ENCODE assay signal across 8 cellular contexts in the genomic region with DNA sequence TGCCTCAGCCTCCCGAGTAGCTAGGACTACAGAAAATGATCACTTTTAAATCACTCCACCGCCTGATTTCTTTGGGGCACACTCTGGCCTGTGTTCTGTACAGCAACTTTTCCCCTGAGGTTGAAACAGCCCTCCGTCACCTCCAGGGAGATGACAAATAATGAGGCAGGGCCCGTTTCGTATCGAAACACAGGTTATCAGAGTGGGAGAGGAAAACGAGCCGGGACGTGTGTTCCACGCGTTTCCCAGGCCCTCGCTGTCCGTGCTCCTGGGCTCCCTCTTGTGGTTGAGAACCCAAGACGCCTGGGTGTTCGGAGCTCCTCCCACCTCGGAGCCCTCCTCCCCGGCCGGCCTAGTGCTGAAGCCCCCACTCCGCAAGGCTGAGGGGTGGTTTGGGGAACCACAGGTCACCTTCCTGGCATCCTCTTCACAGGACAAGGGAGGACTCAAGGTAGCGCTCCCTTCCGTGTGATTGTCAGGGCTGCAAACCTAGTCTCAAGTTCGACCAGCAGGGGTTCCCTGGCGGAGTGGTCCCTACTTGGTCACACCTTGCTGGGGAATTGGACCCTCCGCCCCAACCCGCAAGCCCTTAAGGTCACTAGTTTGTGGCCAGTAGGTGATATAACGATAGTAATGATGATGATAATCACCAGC. TPM values are rescaled to one million over a fixed set of nuclear protein-coding genes. Genes with fewer than 3 reads are reported as not detected.
A peak's percentile ranks its signal among the peaks of the same experiment; 100 is the strongest.
DNase-seq lines count a peak whose midpoint lies in the region; ATAC-seq and TF ChIP-seq lines count a peak whose summit lies in the region.

No MANE protein-coding gene starts in this region.

- H2AFZ ChIP-seq in Karpas-422 (ENCODE audit: low read length) (peak overlapping the region; percentile 85; the same call in 1 of the 2 replicates), parathyroid adenoma (peak overlapping the region; percentile 73)

- intact Hi-C loops in activated naive CD4-positive, alpha-beta T cell treated with anti-CD3 and anti-CD28 coated beads for 36 hours (cut with micrococcal nuclease), result loop anchor here (1.0 kb wide), 1 partner anchor 46 kb away; the partner anchor contains the start of gene TEX261
- intact Hi-C loops in thyroid gland (cut with DNase I), result no loop called here

- H3K79me2 ChIP-seq in Karpas-422 (ENCODE audit: low read length), result no peaks in the 10 kb centered on the region
- no peaks in the 10 kb centered on the region for H3K79me2 ChIP-seq in parathyroid adenoma

- in situ Hi-C loops in SK-MEL-5 (cut with HindIII; ENCODE audit: low pct_unique_long_range_greater_than_20kb, low sequenced_read_pairs), result no loop called here

- CTCF ChIA-PET in CD8-positive, alpha-beta memory T cell (lab: Charles Lee), result interaction anchor here (1.0 to 3.9 kb wide), 15 partner anchors 10 to 645 kb away, joined by 3 to 21 read pairs (median 5); no protein-coding TSS in a partner anchor
- CTCF ChIA-PET in activated naive CD4-positive, alpha-beta T cell treated with anti-CD3 and anti-CD28 coated beads for 36 hours (lab: Charles Lee), result interaction anchor here (0.5 to 4.6 kb wide), 45 partner anchors 10 to 1102 kb away, joined by 3 to 95 read pairs (median 5); partner anchors contain the start of genes ANKRD53, ATP6V1B1, C2orf42 and FIGLA

- H3K27ac ChIP-seq in CD8-positive, alpha-beta memory T cell (ENCODE audit: low read depth, low read length), result no peak overlapping the region
- H3K27ac ChIP-seq in Karpas-422 (ENCODE audit: low read length) (no peak overlapping the region), parathyroid adenoma (no peak overlapping the region), thyroid gland (no peak overlapping the region)

- H3K27me3 Mint-ChIP-seq in CD8-positive, alpha-beta memory T cell, result peaks cover 16 to 31% of the 10 kb centered on the region in 2 donors
- peaks cover 6% of the 10 kb centered on the region for H3K27me3 Mint-ChIP-seq in activated naive CD4-positive, alpha-beta T cell treated with anti-CD3 and anti-CD28 coated beads for 36 hours (ENCODE audit: low read depth)
- peaks cover 12% of the 10 kb centered on the region for H3K27me3 Mint-ChIP-seq in glutamatergic neuron (ENCODE audit: unreplicated experiment)

- no peaks in the 10 kb centered on the region for H3K36me3 ChIP-seq in CD8-positive, alpha-beta memory T cell (ENCODE audit: insufficient read depth, low read length)
- H3K36me3 ChIP-seq in Karpas-422 (ENCODE audit: insufficient read depth, low read length), result no peaks in the 10 kb centered on the region
- no peaks in the 10 kb centered on the region for H3K36me3 ChIP-seq in parathyroid adenoma (ENCODE audit: control insufficient read depth, insufficient read depth, low read length)
- H3K36me3 ChIP-seq in thyroid gland, result no peaks in the 10 kb centered on the region

- POLR2A ChIA-PET in CD8-positive, alpha-beta memory T cell (lab: Charles Lee), result no interaction called here

- H3K27me3 ChIP-seq in CD8-positive, alpha-beta memory T cell (ENCODE audit: insufficient read depth, low read length, poor library complexity, severe bottlenecking), result no peaks in the 10 kb centered on the region
- H3K27me3 ChIP-seq in Karpas-422 (ENCODE audit: low read length) (no peaks in the 10 kb centered on the region), parathyroid adenoma (ENCODE audit: control insufficient read depth, insufficient read depth, low read length) (no peaks in the 10 kb centered on the region), thyroid gland (no peaks in the 10 kb centered on the region)

- peak overlapping the region; percentile 40 for H3K4me3 ChIP-seq in CD8-positive, alpha-beta memory T cell (ENCODE audit: low read length)
- H3K4me3 ChIP-seq in Karpas-422 (ENCODE audit: low read length) (peak overlapping the region; percentile 50; the same call in 1 of the 2 replicates), parathyroid adenoma (ENCODE audit: low read depth, low read length) (peak overlapping the region; percentile 23), thyroid gland (replicated peaks in 1 of 3) (no peak overlapping the region)

- no peak for TF ChIP-seq POLR2A in thyroid gland (IDR thresholded peaks at IDR 0.05)

- WGBS in thyroid gland, 2 donors, result 10 to 13% methylated on average over 18 to 24 of the region's 26 CpGs

- no peaks in the 10 kb centered on the region for H3K36me3 Mint-ChIP-seq in CD8-positive, alpha-beta memory T cell
- no peaks in the 10 kb centered on the region for H3K36me3 Mint-ChIP-seq in activated naive CD4-positive, alpha-beta T cell treated with anti-CD3 and anti-CD28 coated beads for 36 hours (ENCODE audit: low read depth)
- H3K36me3 Mint-ChIP-seq in glutamatergic neuron (ENCODE audit: unreplicated experiment), result no peaks in the 10 kb centered on the region

- peaks cover 13% of the 10 kb centered on the region for H3K4me1 ChIP-seq in CD8-positive, alpha-beta memory T cell (ENCODE audit: insufficient read depth, low read length)
- peaks cover 12% of the 10 kb centered on the region for H3K4me1 ChIP-seq in Karpas-422 (ENCODE audit: low read length)
- H3K4me1 ChIP-seq in parathyroid adenoma, result no peaks in the 10 kb centered on the region
- H3K4me1 ChIP-seq in thyroid gland, result peaks cover 0 to 6% of the 10 kb centered on the region in 2 donors

- no peaks in the 10 kb centered on the region for H3K9me3 ChIP-seq in CD8-positive, alpha-beta memory T cell (ENCODE audit: low read length)
- H3K9me3 ChIP-seq in Karpas-422 (ENCODE audit: low read length), result no peaks in the 10 kb centered on the region
- H3K9me3 ChIP-seq in parathyroid adenoma (ENCODE audit: control insufficient read depth, low read length), result no peaks in the 10 kb centered on the region
- no peaks in the 10 kb centered on the region for H3K9me3 ChIP-seq in thyroid gland

- DNase-seq in CD8-positive, alpha-beta memory T cell, result peak; percentile 56 to 78 (median 68)
- DNase-seq in Karpas-422 (peak; percentile 93), SK-MEL-5 (ENCODE audit: low read depth, low spot score) (peak; percentile 90), glutamatergic neuron (peak; percentile 89), thyroid gland (peak; percentile 72 to 73)
- DNase-seq in activated naive CD4-positive, alpha-beta T cell treated with anti-CD3 and anti-CD28 coated beads for 36 hours, result peak; percentile 87

- peak overlapping the region; percentile 52 for H3K9ac ChIP-seq in Karpas-422 (ENCODE audit: low read length)
- no peak overlapping the region for H3K9ac ChIP-seq in parathyroid adenoma

- H3K4me2 ChIP-seq in Karpas-422 (ENCODE audit: low read depth, low read length, poor library complexity, severe bottlenecking) (peak overlapping the region; percentile 60), parathyroid adenoma (ENCODE audit: low read length) (peak overlapping the region; percentile 68)

- H3K9me2 ChIP-seq in Karpas-422 (replicated peaks; ENCODE audit: insufficient read depth, low read length), result no peaks in the 10 kb centered on the region

- TF ChIP-seq CTCF in glutamatergic neuron (IDR thresholded peaks at IDR 0.05; ENCODE audit: partially characterized antibody, unreplicated experiment) (peak; percentile 90), parathyroid adenoma (IDR thresholded peaks at IDR 0.05) (peak; percentile 65), thyroid gland (IDR thresholded peaks at IDR 0.05) (peak; percentile 55 to 92 (median 74))

- H3K4me3 Mint-ChIP-seq in CD8-positive, alpha-beta memory T cell, result peak overlapping the region; percentile 53 to 89 (median 84)
- H3K4me3 Mint-ChIP-seq in activated naive CD4-positive, alpha-beta T cell treated with anti-CD3 and anti-CD28 coated beads for 36 hours, result peak overlapping the region; percentile 79
- peak overlapping the region; percentile 10 for H3K4me3 Mint-ChIP-seq in glutamatergic neuron (ENCODE audit: unreplicated experiment)

- peak overlapping the region in 6 of 8 donors; percentile 12 to 89 (median 73) for H3K27ac Mint-ChIP-seq in CD8-positive, alpha-beta memory T cell
- no peak overlapping the region for H3K27ac Mint-ChIP-seq in activated naive CD4-positive, alpha-beta T cell treated with anti-CD3 and anti-CD28 coated beads for 36 hours
- H3K27ac Mint-ChIP-seq in glutamatergic neuron (ENCODE audit: unreplicated experiment), result no peak overlapping the region

- no peaks in the 10 kb centered on the region for H4K20me1 ChIP-seq in Karpas-422 (ENCODE audit: insufficient read depth, low read depth, low read length)

- H3K4me1 Mint-ChIP-seq in CD8-positive, alpha-beta memory T cell, result peaks cover 14 to 17% (median 17%) of the 10 kb centered on the region in 3 donors
- peaks cover 13% of the 10 kb centered on the region for H3K4me1 Mint-ChIP-seq in activated naive CD4-positive, alpha-beta T cell treated with anti-CD3 and anti-CD28 coated beads for 36 hours (ENCODE audit: low read depth)
- H3K4me1 Mint-ChIP-seq in glutamatergic neuron (ENCODE audit: low read depth, unreplicated experiment), result no peaks in the 10 kb centered on the region

- no peaks in the 10 kb centered on the region for H3K9me3 Mint-ChIP-seq in CD8-positive, alpha-beta memory T cell
- no peaks in the 10 kb centered on the region for H3K9me3 Mint-ChIP-seq in activated naive CD4-positive, alpha-beta T cell treated with anti-CD3 and anti-CD28 coated beads for 36 hours
- H3K9me3 Mint-ChIP-seq in glutamatergic neuron (ENCODE audit: unreplicated experiment), result no peaks in the 10 kb centered on the region

- peak; percentile 87 for ATAC-seq in GM21423 (IDR thresholded peaks at IDR 0.05; ENCODE audit: unreplicated experiment)

RNA-seq across cellular contexts. Expression of gene ATP6V1B1, which starts 12.8 kb away (rescaled TPM):
- total RNA-seq in CD8-positive, alpha-beta memory T cell, result not detected
- polyA plus RNA-seq in CD8-positive, alpha-beta memory T cell, result not detected
- total RNA-seq in Karpas-422 (2014; rRNA removed; shearing (Covaris generic); ENCODE audit: low replicate concordance), result not detected in 2 replicates
- total RNA-seq in SK-MEL-5 (2014; rRNA removed; shearing (Covaris generic)), result 2.5 TPM in 1 of 2 replicates, not detected in the other
- 0.33 and 2.2 TPM in 2 replicates for polyA plus RNA-seq in SK-MEL-5 (2015; cell fraction: cytosol; rRNA removed)
- 41.2 and 49.3 TPM in 2 replicates for polyA plus RNA-seq in SK-MEL-5 (2015; cell fraction: nucleus; rRNA removed)
- total RNA-seq in activated naive CD4-positive, alpha-beta T cell treated with anti-CD3 and anti-CD28 coated beads for 36 hours, result not detected
- total RNA-seq in glutamatergic neuron (ENCODE audit: unreplicated experiment) (not detected), thyroid gland (not detected)

RNA-seq across cellular contexts. Expression of gene ANKRD53, which starts 30.0 kb away (rescaled TPM):
- total RNA-seq in CD8-positive, alpha-beta memory T cell, result under 1 TPM in 1 of 2 experiments, not detected in 1; 0.35 TPM
- 0.16 TPM for polyA plus RNA-seq in CD8-positive, alpha-beta memory T cell
- 0.14 TPM in 1 of 2 replicates, not detected in the other for total RNA-seq in Karpas-422 (2014; rRNA removed; shearing (Covaris generic); ENCODE audit: low replicate concordance)
- total RNA-seq in SK-MEL-5 (2014; rRNA removed; shearing (Covaris generic)), result not detected in 2 replicates
- not detected in 2 replicates for polyA plus RNA-seq in SK-MEL-5 (2015; cell fraction: cytosol; rRNA removed)
- not detected in 2 replicates for polyA plus RNA-seq in SK-MEL-5 (2015; cell fraction: nucleus; rRNA removed)
- total RNA-seq in activated naive CD4-positive, alpha-beta T cell treated with anti-CD3 and anti-CD28 coated beads for 36 hours, result under 1 TPM in 1 of 2 experiments, not detected in 1; 0.24 TPM
- 11.7 TPM for total RNA-seq in glutamatergic neuron (ENCODE audit: unreplicated experiment)
- total RNA-seq in thyroid gland, result 1 to 10 TPM; 1.5 to 4.3 (median 2.7) TPM

RNA-seq across cellular contexts. Expression of gene TEX261, which starts 46.2 kb away (rescaled TPM):
- total RNA-seq in CD8-positive, alpha-beta memory T cell, result 10 to 100 TPM; 95.4 to 96.1 TPM
- 35.7 TPM for polyA plus RNA-seq in CD8-positive, alpha-beta memory T cell
- total RNA-seq in Karpas-422 (2014; rRNA removed; shearing (Covaris generic); ENCODE audit: low replicate concordance), result 62.8 and 69.2 TPM in 2 replicates
- total RNA-seq in SK-MEL-5 (2014; rRNA removed; shearing (Covaris generic)), result 55.3 and 59.5 TPM in 2 replicates
- polyA plus RNA-seq in SK-MEL-5 (2015; cell fraction: cytosol; rRNA removed), result 114 and 117 TPM in 2 replicates
- 64.8 and 135 TPM in 2 replicates for polyA plus RNA-seq in SK-MEL-5 (2015; cell fraction: nucleus; rRNA removed)
- total RNA-seq in activated naive CD4-positive, alpha-beta T cell treated with anti-CD3 and anti-CD28 coated beads for 36 hours, result 10 to 100 TPM; 17.8 to 18.7 TPM
- total RNA-seq in glutamatergic neuron (ENCODE audit: unreplicated experiment) (43.0 TPM), thyroid gland (10 to 100 TPM; 37.9 to 67.7 (median 51.4) TPM)

RNA-seq across cellular contexts. Expression of gene VAX2, which starts 48.1 kb away (rescaled TPM):
- total RNA-seq in CD8-positive, alpha-beta memory T cell, result not detected
- polyA plus RNA-seq in CD8-positive, alpha-beta memory T cell, result not detected
- total RNA-seq in Karpas-422 (2014; rRNA removed; shearing (Covaris generic); ENCODE audit: low replicate concordance), result not detected in 2 replicates
- total RNA-seq in SK-MEL-5 (2014; rRNA removed; shearing (Covaris generic)), result 2.0 and 4.5 TPM in 2 replicates
- polyA plus RNA-seq in SK-MEL-5 (2015; cell fraction: cytosol; rRNA removed), result 5.5 and 7.5 TPM in 2 replicates
- 10.4 and 17.4 TPM in 2 replicates for polyA plus RNA-seq in SK-MEL-5 (2015; cell fraction: nucleus; rRNA removed)
- not detected for total RNA-seq in activated naive CD4-positive, alpha-beta T cell treated with anti-CD3 and anti-CD28 coated beads for 36 hours
- total RNA-seq in glutamatergic neuron (ENCODE audit: unreplicated experiment) (3.6 TPM), thyroid gland (under 1 TPM in 1 of 4 donors, not detected in 3; 0.22 TPM)

Comparison
In these comparisons a context has a peak if more than half of its experiments do, and no peak if none do; other contexts are left out.
1. H3K4me3 ChIP-seq: peak in CD8-positive, alpha-beta memory T cell (single experiment), Karpas-422 (single experiment) and parathyroid adenoma (single experiment); none in thyroid gland (0 of 3).
2. H3K27ac Mint-ChIP-seq: peak in CD8-positive, alpha-beta memory T cell (6 of 8); none in activated naive CD4-positive, alpha-beta T cell treated with anti-CD3 and anti-CD28 coated beads for 36 hours (single experiment) and glutamatergic neuron (single experiment).
3. H3K4me3 Mint-ChIP-seq: peak in every context shown above with its lines; median percentile 84 in CD8-positive, alpha-beta memory T cell; 79 in activated naive CD4-positive, alpha-beta T cell treated with anti-CD3 and anti-CD28 coated beads for 36 hours; 10 in glutamatergic neuron.
4. Peak in every context shown above with its lines, with median percentiles within 50 percentile points of each other: DNase-seq and CTCF ChIP-seq.